Comparison of ENCODE assay signal across 13 cellular contexts in genomic region chr2:239926587-239927234, GRCh38.
DNase-seq lines count a peak whose midpoint lies in the region; ATAC-seq, FAIRE-seq and TF ChIP-seq lines count a peak whose summit lies in the region.
"Had no signal": no experiment of that assay in that cellular context is flagged by ENCODE, and none has a peak within 500 bp of the region (broad histone marks: within the 10 kb centered on the region; RNA-seq: fewer than 3 reads in every experiment).

No MANE protein-coding gene starts in this region.

- H3K27ac ChIP-seq in brain microvascular endothelial cell (peak overlapping the region; percentile 11), testis (no peak overlapping the region)
- H3K27ac ChIP-seq: hepatocyte, SK-N-MC, stomach, upper lobe of right lung had no signal

- no peak for TF ChIP-seq POLR2A in NB4 (IDR thresholded peaks at IDR 0.05; ENCODE audit: extremely low read depth, insufficient read length)
- no peak for TF ChIP-seq POLR2A in testis (IDR thresholded peaks at IDR 0.05)

- no peak overlapping the region for H3K4me3 ChIP-seq in NB4 (ENCODE audit: low read depth, low read length)
- H3K4me3 ChIP-seq in brain microvascular endothelial cell (ENCODE audit: low read depth, low read length), result no peak overlapping the region
- no peak overlapping the region for H3K4me3 ChIP-seq in testis
- H3K4me3 ChIP-seq: hepatocyte, stomach, upper lobe of right lung had no signal

- H3K9me3 ChIP-seq in testis, result no peaks in the 10 kb centered on the region
- H3K9me3 ChIP-seq: stomach, upper lobe of right lung had no signal

- TF ChIP-seq CTCF in NB4 (IDR thresholded peaks at IDR 0.05; ENCODE audit: low read depth, low read length) (no peak), brain microvascular endothelial cell (IDR thresholded peaks at IDR 0.05; ENCODE audit: low read depth, low read length, missing control alignments) (no peak), testis (IDR thresholded peaks at IDR 0.05) (no peak)

- intact Hi-C loops in Right ventricle myocardium superior (cut with DNase I), result no loop called here
- intact Hi-C loops in left cardiac atrium (cut with DNase I), result no loop called here
- intact Hi-C loops in testis (cut with DNase I; ENCODE audit: low total_unique reads), result no loop called here

- no peak for FAIRE-seq in urothelium cell line (lab: Jason Lieb, UNC)

- in situ Hi-C loops in brain microvascular endothelial cell (cut with HindIII; ENCODE audit: low pct_ligation_motif_present, low sequenced_read_pairs), result no loop called here

- H3K27me3 ChIP-seq in brain microvascular endothelial cell (replicated peaks) (no peaks in the 10 kb centered on the region), testis (no peaks in the 10 kb centered on the region)
- H3K27me3 ChIP-seq: hepatocyte, upper lobe of right lung had no signal

- 85 to 86% methylated on average over 9 of the region's 9 CpGs for WGBS in testis, 2 donors

- H3K36me3 ChIP-seq in brain microvascular endothelial cell (replicated peaks) (no peaks in the 10 kb centered on the region), testis (ENCODE audit: low read depth, missing control alignments) (no peaks in the 10 kb centered on the region)
- H3K36me3 ChIP-seq: stomach, upper lobe of right lung had no signal

- DNase-seq in Right ventricle myocardium superior (peak; percentile 6), left cardiac atrium (no peak), NB4 (ENCODE audit: low read depth) (peak; percentile 79), brain microvascular endothelial cell (peak; percentile 19), ureter (ENCODE audit: low spot score) (peak; percentile 20), testis (no peak), urothelium cell line (ENCODE audit: low spot score) (no peak), iPS-NIHi7 (ENCODE audit: extremely low spot score) (no peak)
- DNase-seq: NCI-H1105 had no signal

- no peaks in the 10 kb centered on the region for H3K4me1 ChIP-seq in testis
- H3K4me1 ChIP-seq: stomach, upper lobe of right lung had no signal

- ATAC-seq in Right ventricle myocardium superior (ENCODE audit: poor library complexity) (no peak), left cardiac atrium (no peak)

Comparison
In these comparisons a context has a peak if more than half of its experiments do, and no peak if none do; other contexts are left out.
1. DNase-seq: peak in Right ventricle myocardium superior (single experiment), NB4 (single experiment), brain microvascular endothelial cell (single experiment) and ureter (single experiment); none in left cardiac atrium (single experiment), testis (single experiment), urothelium cell line (single experiment) and iPS-NIHi7 (single experiment).